28 cellular contexts compared by ENCODE assay signal in genomic region chr14:75650253-75651058, GRCh38. TPM values are rescaled to one million over a fixed set of nuclear protein-coding genes. Genes with fewer than 3 reads are reported as not detected.
DNase-seq lines count a peak whose midpoint lies in the region; ATAC-seq, FAIRE-seq and TF ChIP-seq lines count a peak whose summit lies in the region.
"Had no signal": no experiment of that assay in that cellular context is flagged by ENCODE, and none has a peak within 500 bp of the region (broad histone marks: within the 10 kb centered on the region; RNA-seq: fewer than 3 reads in every experiment).

No MANE protein-coding gene starts in this region.

- no peak overlapping the region for H3K4me2 ChIP-seq in A549
- no peak overlapping the region for H3K4me2 ChIP-seq in neural progenitor cell
- H3K4me2 ChIP-seq: BLaER1, smooth muscle cell had no signal

- intact Hi-C loops in left lung (cut with DNase I): no loop called here

- H3K9me3 ChIP-seq in A549: no peaks in the 10 kb centered on the region
- no peaks in the 10 kb centered on the region for H3K9me3 ChIP-seq in T-helper 17 cell (ENCODE audit: control insufficient read depth, low read length, poor library complexity, severe bottlenecking)
- no peaks in the 10 kb centered on the region for H3K9me3 ChIP-seq in left lung
- no peaks in the 10 kb centered on the region for H3K9me3 ChIP-seq in neural progenitor cell (ENCODE audit: low read depth)
- H3K9me3 ChIP-seq: adrenal gland, BLaER1, tibial nerve had no signal

- POLR2A ChIA-PET in A549 (lab: Yijun Ruan, JAX): no interaction called here
- POLR2A ChIA-PET in naive thymus-derived CD8-positive, alpha-beta T cell (lab: Charles Lee): no interaction called here

- H3K36me3 ChIP-seq in left lung (peaks cover 0 to 86% of the 10 kb centered on the region in 2 donors), neural progenitor cell (no peaks in the 10 kb centered on the region)

- 89% methylated on average over 5 of the region's 5 CpGs for WGBS in A549 (ENCODE audit: missing lambda C conversion rate)

- H3K27me3 Mint-ChIP-seq in T-helper 17 cell (no peaks in the 10 kb centered on the region), neural progenitor cell (ENCODE audit: insufficient read depth, low read depth) (peaks cover 2% of the 10 kb centered on the region)
- H3K27me3 Mint-ChIP-seq in naive thymus-derived CD8-positive, alpha-beta T cell: no peaks in the 10 kb centered on the region
- H3K27me3 Mint-ChIP-seq: activated CD8-positive, alpha-beta T cell treated with anti-CD3 and anti-CD28 coated beads for 36 hours; naive B cell had no signal

- peak overlapping the region; percentile 14 for H3K27ac Mint-ChIP-seq in T-helper 17 cell
- H3K27ac Mint-ChIP-seq in neural progenitor cell: peak overlapping the region; percentile 66
- peak overlapping the region in 2 of 10 donors; percentile 60 to 71 for H3K27ac Mint-ChIP-seq in naive thymus-derived CD8-positive, alpha-beta T cell
- H3K27ac Mint-ChIP-seq: activated CD8-positive, alpha-beta T cell treated with anti-CD3 and anti-CD28 coated beads for 36 hours; T-helper 1 cell treated with Interleukin-12 subunit alpha and Interleukin-12 subunit beta and Interleukin-4 antibody, amounts not matched to agents 30 μg/mL and 1 μg/mL, for 36 hours had no signal

- no peak for DNase-seq in A549 (ENCODE audit: low read depth in 1 of 2, low spot score in 1 of 2)
- DNase-seq in T-helper 17 cell: no peak
- no peak for DNase-seq in left lung
- DNase-seq in neural progenitor cell (ENCODE audit: low spot score): no peak
- no peak for DNase-seq in NCI-H524 (lab: John Stamatoyannopoulos, UW)
- no peak for DNase-seq in naive thymus-derived CD8-positive, alpha-beta T cell
- DNase-seq in stimulated activated CD4-positive, alpha-beta T cell treated with anti-CD3 and anti-CD28 coated beads, Interleukin-4, amount 100 ng/mL, for 24 hours: no peak
- DNase-seq: ACHN; activated CD8-positive, alpha-beta T cell treated with anti-CD3 and anti-CD28 coated beads for 36 hours; activated gamma-delta T cell treated with Interleukin-2 at 50 U/mL for 16 hours; brain microvascular endothelial cell; COR-L47; DND-41; effector CD8-positive, alpha-beta T cell; erythroblast; Karpas-422; naive B cell; NCI-H446; occipital lobe; stimulated activated CD4-positive, alpha-beta T cell treated with anti-CD3 and anti-CD28 coated beads, Interleukin-1b, Interleukin-23, amount 100 ng/mL, for 48 hours had no signal

- FAIRE-seq in A549 (lab: Jason Lieb, UNC): no peak
- FAIRE-seq: keratinocyte had no signal

- H3K27ac ChIP-seq in A549 (peak overlapping the region; percentile 73 to 84; a peak in 4 of 6 replicates), left lung (no peak overlapping the region), neural progenitor cell (no peak overlapping the region)
- H3K27ac ChIP-seq: BLaER1, brain microvascular endothelial cell, SK-N-MC had no signal

- no peak overlapping the region for H3K9ac ChIP-seq in neural progenitor cell
- H3K9ac ChIP-seq: BLaER1 had no signal

- peaks cover 11% of the 10 kb centered on the region for H4K20me1 ChIP-seq in neural progenitor cell (ENCODE audit: low read depth)
- H4K20me1 ChIP-seq: BLaER1 had no signal

- no peak for TF ChIP-seq EP300 in A549 (IDR thresholded peaks at IDR 0.05)

- H3K79me2 ChIP-seq in neural progenitor cell (ENCODE audit: low read depth): no peaks in the 10 kb centered on the region

- H3K4me3 ChIP-seq in A549: no peak overlapping the region
- H3K4me3 ChIP-seq in left lung: no peak overlapping the region
- no peak overlapping the region for H3K4me3 ChIP-seq in neural progenitor cell
- H3K4me3 ChIP-seq: adrenal gland, BLaER1, SK-N-MC, smooth muscle cell, tibial nerve had no signal

- peaks cover 52% of the 10 kb centered on the region for H3K4me1 ChIP-seq in A549
- H3K4me1 ChIP-seq in left lung: peaks cover 16 to 26% of the 10 kb centered on the region in 2 donors
- no peaks in the 10 kb centered on the region for H3K4me1 ChIP-seq in neural progenitor cell
- H3K4me1 ChIP-seq: BLaER1 had no signal

- H3K9me3 Mint-ChIP-seq in neural progenitor cell: no peaks in the 10 kb centered on the region
- no peaks in the 10 kb centered on the region for H3K9me3 Mint-ChIP-seq in naive thymus-derived CD8-positive, alpha-beta T cell
- H3K9me3 Mint-ChIP-seq: activated CD8-positive, alpha-beta T cell treated with anti-CD3 and anti-CD28 coated beads for 36 hours; T-helper 1 cell treated with Interleukin-12 subunit alpha and Interleukin-12 subunit beta and Interleukin-4 antibody, amounts not matched to agents 30 μg/mL and 1 μg/mL, for 36 hours had no signal

- peaks cover 13% of the 10 kb centered on the region for H3F3A ChIP-seq in neural progenitor cell (ENCODE audit: low read depth)

- H3K36me3 Mint-ChIP-seq in T-helper 17 cell (ENCODE audit: low read depth) (peaks cover 5% of the 10 kb centered on the region), neural progenitor cell (peaks cover 37% of the 10 kb centered on the region)
- H3K36me3 Mint-ChIP-seq in naive thymus-derived CD8-positive, alpha-beta T cell: peaks cover 11 to 73% (median 23%) of the 10 kb centered on the region in 3 donors

- H3K4me3 Mint-ChIP-seq in T-helper 17 cell (no peak overlapping the region), neural progenitor cell (no peak overlapping the region)
- no peak overlapping the region for H3K4me3 Mint-ChIP-seq in naive thymus-derived CD8-positive, alpha-beta T cell
- H3K4me3 Mint-ChIP-seq: activated CD8-positive, alpha-beta T cell treated with anti-CD3 and anti-CD28 coated beads for 36 hours; naive B cell; T-helper 1 cell treated with Interleukin-12 subunit alpha and Interleukin-12 subunit beta and Interleukin-4 antibody, amounts not matched to agents 30 μg/mL and 1 μg/mL, for 36 hours had no signal

- no peak overlapping the region for H2AFZ ChIP-seq in neural progenitor cell (replicated peaks)

- CTCF ChIA-PET in A549 (lab: Yijun Ruan, JAX): interaction anchor here (1.1 to 13.9 kb wide), 4 partner anchors 15 to 343 kb away, joined by 4 to 546 read pairs (median 44); partner anchors contain the start of gene FLVCR2

- no peak for TF ChIP-seq RAD21 in A549 (conservative IDR thresholded peaks at IDR 0.05 in 1 of 2, IDR thresholded peaks at IDR 0.05 in 1 of 2)

- H3K4me1 Mint-ChIP-seq in T-helper 17 cell (peaks cover 2% of the 10 kb centered on the region), neural progenitor cell (peaks cover 20% of the 10 kb centered on the region)
- H3K4me1 Mint-ChIP-seq in naive thymus-derived CD8-positive, alpha-beta T cell: peaks cover 0 to 4% (median 1%) of the 10 kb centered on the region in 4 donors

- ATAC-seq in A549: no peak
- ATAC-seq in T-helper 17 cell: no peak
- ATAC-seq in left lung: peak; percentile 2
- no peak for ATAC-seq in GM19463 (IDR thresholded peaks at IDR 0.05; ENCODE audit: unreplicated experiment)
- ATAC-seq in naive thymus-derived CD8-positive, alpha-beta T cell: no peak
- ATAC-seq: activated CD8-positive, alpha-beta T cell treated with anti-CD3 and anti-CD28 coated beads for 36 hours had no signal

- H3K27me3 ChIP-seq in left lung: no peaks in the 10 kb centered on the region
- H3K27me3 ChIP-seq in neural progenitor cell: no peaks in the 10 kb centered on the region
- H3K27me3 ChIP-seq: adrenal gland, BLaER1, brain microvascular endothelial cell, tibial nerve had no signal

- no peak for TF ChIP-seq POLR2A in A549 (IDR thresholded peaks at IDR 0.05; ENCODE audit: low read length)

- TF ChIP-seq CTCF in A549 (IDR thresholded peaks at IDR 0.05) (no peak), left lung (IDR thresholded peaks at IDR 0.05) (no peak), neural progenitor cell (IDR thresholded peaks at IDR 0.05) (no peak)

TF ChIP-seq in A549, 52 proteins besides CTCF, POLR2A, EP300 and RAD21 (continues in another document):
- TF ChIP-seq ZNF302 (CRISPR knock-in tag; IDR thresholded peaks at IDR 0.05): no peak
- TF ChIP-seq SREBF2 (IDR thresholded peaks at IDR 0.05): no peak
- no peak for TF ChIP-seq CBX8 (IDR thresholded peaks at IDR 0.05)
- no peak for TF ChIP-seq JUNB (IDR thresholded peaks at IDR 0.05)
- TF ChIP-seq HMGXB4 (CRISPR knock-in tag; IDR thresholded peaks at IDR 0.05; ENCODE audit: borderline replicate concordance): no peak
- TF ChIP-seq FOXS1 (CRISPR knock-in tag; IDR thresholded peaks at IDR 0.05): no peak

RNA-seq across cellular contexts. Expression of gene ERG28, which starts 10.2 kb away (rescaled TPM):
- polyA plus RNA-seq in A549 (2011; rRNA removed): 22.3 and 23.4 TPM in 2 replicates
- polyA plus RNA-seq in A549 (2012; cell fraction: cytosol; rRNA removed): 16.1 and 20.7 TPM in 2 replicates
- polyA plus RNA-seq in A549 (2012; cell fraction: nucleus; rRNA removed): 5.2 and 9.2 TPM in 2 replicates
- 14.0 to 19.1 TPM (median 18.8 TPM) in 3 replicates for polyA plus RNA-seq in A549 (2017; fragmentation: RNase III; extraction: RNeasy Plus Mini Kit Qiagen cat#74134 plus additional on column Dnase treatment)
- 7.6 and 10.4 TPM in 2 replicates for polyA minus RNA-seq in A549 (2011; rRNA and poly(A)+ RNA removed)
- 1 to 10 TPM; 8.4 to 9.0 TPM for total RNA-seq in T-helper 17 cell
- total RNA-seq in left lung: 10 to 100 TPM; 29.1 to 44.5 TPM
- 29.3 and 31.2 TPM in 2 replicates for total RNA-seq in neural progenitor cell (ENCODE audit: low replicate concordance)
- 10 to 100 TPM; 11.7 to 12.7 TPM for total RNA-seq in naive thymus-derived CD8-positive, alpha-beta T cell
- polyA plus RNA-seq in naive thymus-derived CD8-positive, alpha-beta T cell: 10 to 100 TPM; 27.0 to 34.2 (median 29.4) TPM

RNA-seq across cellular contexts. Expression of gene TTLL5, which starts 10.6 kb away (rescaled TPM):
- polyA plus RNA-seq in A549 (2011; rRNA removed): 23.7 and 36.7 TPM in 2 replicates
- 8.1 and 10.1 TPM in 2 replicates for polyA plus RNA-seq in A549 (2012; cell fraction: cytosol; rRNA removed)
- 10.1 and 15.5 TPM in 2 replicates for polyA plus RNA-seq in A549 (2012; cell fraction: nucleus; rRNA removed)
- polyA plus RNA-seq in A549 (2017; fragmentation: RNase III; extraction: RNeasy Plus Mini Kit Qiagen cat#74134 plus additional on column Dnase treatment): 18.4 to 19.7 TPM (median 18.8 TPM) in 3 replicates
- polyA minus RNA-seq in A549 (2011; rRNA and poly(A)+ RNA removed): 37.3 and 38.7 TPM in 2 replicates
- total RNA-seq in T-helper 17 cell: 10 to 100 TPM; 26.0 to 31.9 TPM
- 10 to 100 TPM; 30.8 to 33.7 TPM for total RNA-seq in left lung
- total RNA-seq in neural progenitor cell (ENCODE audit: low replicate concordance): 27.1 and 61.4 TPM in 2 replicates
- 10 to 100 TPM; 17.2 to 19.2 TPM for total RNA-seq in naive thymus-derived CD8-positive, alpha-beta T cell
- polyA plus RNA-seq in naive thymus-derived CD8-positive, alpha-beta T cell: 10 to 100 TPM in 1 of 3 donors, 1 to 10 TPM in 2; 5.9 to 12.1 (median 8.8) TPM

Comparison
In these comparisons a context has a peak if more than half of its experiments do, and no peak if none do; other contexts are left out.
1. H3K27ac ChIP-seq: peak in A549 (2 of 2); none in left lung (0 of 2) and neural progenitor cell (single experiment).